8 cellular contexts compared by ENCODE assay signal in the genomic region with DNA sequence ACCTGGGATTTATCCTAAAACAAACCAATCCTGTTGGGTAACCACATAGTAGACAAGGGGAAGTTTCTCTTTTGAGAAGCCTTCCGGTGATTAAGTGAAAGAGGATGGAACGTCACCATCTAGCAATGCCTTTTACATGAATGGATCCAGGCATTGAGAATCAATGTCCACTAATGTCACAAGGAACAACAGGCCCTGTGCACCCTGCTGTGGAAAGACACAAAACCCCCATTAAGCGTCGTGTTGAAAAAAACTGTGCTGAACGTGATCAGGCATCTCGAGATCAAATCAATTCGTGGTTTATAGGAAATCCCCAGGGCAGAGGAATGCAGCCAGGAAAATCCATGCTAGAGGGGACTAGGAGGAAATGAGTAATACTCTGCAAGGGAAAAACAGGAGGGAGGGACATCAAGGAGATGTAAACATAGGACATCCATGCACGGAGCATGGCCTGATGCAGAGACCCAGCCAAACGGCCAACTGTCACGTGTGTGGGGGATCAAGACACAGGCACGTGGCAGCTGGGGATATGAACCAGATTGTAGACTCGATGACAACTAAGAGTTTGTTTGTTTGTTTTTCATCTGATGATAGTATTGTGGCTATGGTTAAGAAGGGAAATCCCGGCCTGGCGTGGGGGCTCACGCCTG. TPM values are rescaled to one million over a fixed set of nuclear protein-coding genes. Genes with fewer than 3 reads are reported as not detected.
DNase-seq lines count a peak whose midpoint lies in the region; ATAC-seq and TF ChIP-seq lines count a peak whose summit lies in the region.

No MANE protein-coding gene starts in this region.

- no peak overlapping the region for H3K4me3 ChIP-seq in left lung
- H3K4me3 ChIP-seq in thyroid gland (replicated peaks in 1 of 3) = no peak overlapping the region

- H3K4me1 ChIP-seq in left lung (peaks cover 0 to 30% of the 10 kb centered on the region in 2 donors), thyroid gland (peaks cover 0 to 13% of the 10 kb centered on the region in 2 donors)

- 62 to 75% methylated on average over 15 of the region's 15 CpGs for whole genome bisulfite sequencing in thyroid gland, 2 donors

- ATAC-seq in left lung (peak; percentile 26), GM19467 (IDR thresholded peaks at IDR 0.05; ENCODE audit: unreplicated experiment) (no peak)

- DNase-seq in M059J (ENCODE audit: low read depth) (peak; percentile 92), dermis blood vessel endothelial cell (peak; percentile 95), left lung (no peak), thyroid gland (no peak), NCI-H2081 (lab: John Stamatoyannopoulos, UW) (no peak), GM19238 (ENCODE audit: insufficient read length, low spot score) (no peak)
- DNase-seq in stimulated activated CD4-positive, alpha-beta T cell treated with anti-CD3 and anti-CD28 coated beads, Interleukin-4, amount 100 ng/mL, for 24 hours = no peak

- H3K27me3 ChIP-seq in left lung = no peaks in the 10 kb centered on the region
- no peaks in the 10 kb centered on the region for H3K27me3 ChIP-seq in thyroid gland

- intact Hi-C loops in left lung (cut with DNase I) = no loop called here
- intact Hi-C loops in thyroid gland (cut with DNase I) = no loop called here

- TF ChIP-seq CTCF in left lung (IDR thresholded peaks at IDR 0.05) (no peak), thyroid gland (IDR thresholded peaks at IDR 0.05) (no peak)

- TF ChIP-seq POLR2A in thyroid gland (IDR thresholded peaks at IDR 0.05) = no peak

- peak overlapping the region; percentile 21 to 62 for H3K27ac ChIP-seq in left lung
- peak overlapping the region in 2 of 3 donors; percentile 61 to 69 for H3K27ac ChIP-seq in thyroid gland

- peaks cover 0 to 54% of the 10 kb centered on the region in 2 donors for H3K36me3 ChIP-seq in left lung
- peaks cover 0 to 6% of the 10 kb centered on the region in 2 donors for H3K36me3 ChIP-seq in thyroid gland

- H3K9me3 ChIP-seq in left lung (no peaks in the 10 kb centered on the region), thyroid gland (no peaks in the 10 kb centered on the region)

RNA-seq across cellular contexts. Expression of gene CARS1, which starts 38.6 kb away (rescaled TPM):
- total RNA-seq in M059J (2014; rRNA removed; shearing (Covaris generic)) = 36.9 and 58.8 TPM in 2 replicates
- total RNA-seq in dermis blood vessel endothelial cell (40.7 and 46.0 TPM in 2 replicates), left lung (10 to 100 TPM; 39.3 to 49.9 TPM), thyroid gland (10 to 100 TPM; 36.7 to 56.2 (median 50.1) TPM)

Comparison
In these comparisons a context has a peak if more than half of its experiments do, and no peak if none do; other contexts are left out.
1. DNase-seq: peak in M059J (single experiment) and dermis blood vessel endothelial cell (single experiment); none in left lung (0 of 2), thyroid gland (0 of 2), stimulated activated CD4-positive, alpha-beta T cell treated with anti-CD3 and anti-CD28 coated beads, Interleukin-4, amount 100 ng/mL, for 24 hours (single experiment), NCI-H2081 (0 of 2) and GM19238 (single experiment).